28 cellular contexts compared by ENCODE assay signal in the genomic region with DNA sequence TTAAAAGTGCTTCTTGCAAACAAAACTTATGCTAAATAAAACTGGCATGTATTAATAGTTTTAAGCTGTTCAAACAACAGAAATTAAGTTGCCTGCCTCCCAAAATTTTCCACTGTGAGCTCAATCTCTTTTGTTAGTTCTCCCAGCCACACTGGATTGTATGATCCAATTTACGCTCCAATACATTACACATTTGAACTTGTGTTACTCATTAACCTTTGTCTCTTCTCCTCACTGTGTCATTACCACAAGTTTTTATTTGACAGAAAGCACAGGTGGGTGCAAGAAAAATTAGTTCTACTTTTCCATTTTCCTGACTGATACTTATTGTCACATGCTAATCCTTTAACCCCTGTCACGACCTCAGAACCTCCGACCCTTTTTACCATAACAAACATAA. TPM values are rescaled to one million over a fixed set of nuclear protein-coding genes. Genes with fewer than 3 reads are reported as not detected.
DNase-seq lines count a peak whose midpoint lies in the region; ATAC-seq, FAIRE-seq and TF ChIP-seq lines count a peak whose summit lies in the region.
"Had no signal": no experiment of that assay in that cellular context is flagged by ENCODE, and none has a peak within 500 bp of the region (broad histone marks: within the 10 kb centered on the region; RNA-seq: fewer than 3 reads in every experiment).

No MANE protein-coding gene starts in this region.

- H3K4me1 Mint-ChIP-seq in progenitor cell of endocrine pancreas (ENCODE audit: low read depth), result peaks cover 17% of the 10 kb centered on the region
- H3K4me1 Mint-ChIP-seq: activated B cell treated with CpG ODN at 0.5 μM for 24 hours; activated naive CD8-positive, alpha-beta T cell treated with anti-CD3 and anti-CD28 coated beads for 36 hours had no signal

- TF ChIP-seq CTCF in progenitor cell of endocrine pancreas (IDR thresholded peaks at IDR 0.05; ENCODE audit: unreplicated experiment) (no peak), BE2C (IDR thresholded peaks at IDR 0.05; ENCODE audit: low read depth, low read length) (no peak)

- no peaks in the 10 kb centered on the region for H3K27me3 ChIP-seq in BE2C
- H3K27me3 ChIP-seq: ascending aorta, right lobe of liver, tibial nerve had no signal

- no peaks in the 10 kb centered on the region for H3K27me3 Mint-ChIP-seq in progenitor cell of endocrine pancreas
- H3K27me3 Mint-ChIP-seq: activated B cell treated with CpG ODN at 0.5 μM for 24 hours; activated naive CD8-positive, alpha-beta T cell treated with anti-CD3 and anti-CD28 coated beads for 36 hours had no signal

- H3K36me3 Mint-ChIP-seq in progenitor cell of endocrine pancreas (ENCODE audit: insufficient read depth), result peaks cover 3% of the 10 kb centered on the region

- H3K4me3 ChIP-seq in BE2C (ENCODE audit: low read depth, low read length), result no peak overlapping the region
- H3K4me3 ChIP-seq: ascending aorta, K562, right lobe of liver, tibial nerve had no signal

- H3K4me1 ChIP-seq in BE2C, result no peaks in the 10 kb centered on the region
- H3K4me1 ChIP-seq: ascending aorta, right lobe of liver had no signal

- no peaks in the 10 kb centered on the region for H3K9me3 ChIP-seq in BE2C
- H3K9me3 ChIP-seq: ascending aorta, right lobe of liver, tibial nerve had no signal

- peak; percentile 84 for FAIRE-seq in RCC 7860 (lab: Jason Lieb, UNC)
- FAIRE-seq: H1, K562, keratinocyte had no signal

- peak overlapping the region; percentile 8 for H3K27ac Mint-ChIP-seq in progenitor cell of endocrine pancreas
- H3K27ac Mint-ChIP-seq: activated B cell treated with CpG ODN at 0.5 μM for 24 hours; activated naive CD8-positive, alpha-beta T cell treated with anti-CD3 and anti-CD28 coated beads for 36 hours; activated T-helper 2 cell treated with anti-CD3 and anti-CD28 coated beads, Interferon-gamma antibody, Interleukin-2, Interleukin-4, amounts not matched to agents 10 μg/mL and 5 μg/mL and 100 μg/mL, durations not matched to agents 14 hours and 24 hours and 36 hours had no signal

- DNase-seq in RCC 7860 (ENCODE audit: low spot score) (peak; percentile 16), kidney tubule cell (ENCODE audit: low spot score) (peak; percentile 59), progenitor cell of endocrine pancreas (ENCODE audit: low spot score, unreplicated experiment) (no peak), kidney glomerular epithelial cell (lab: John Stamatoyannopoulos, UW) (no peak), BE2C (no peak)
- no peak for DNase-seq in activated effector memory CD4-positive, alpha-beta T cell treated with Interleukin-2 at 50 U/mL for 16 hours
- DNase-seq: activated B cell treated with CpG ODN at 0.5 μM for 24 hours; activated CD4-positive, alpha-beta T cell treated with anti-CD3 and anti-CD28 coated beads, Interleukin-2, amount 50 U/mL, for 48 hours; activated CD8-positive, alpha-beta memory T cell treated with anti-CD3 and anti-CD28 coated beads, Interleukin-2, amount 50 U/mL, for 48 hours; activated naive CD8-positive, alpha-beta T cell treated with anti-CD3 and anti-CD28 coated beads for 36 hours; dermis blood vessel endothelial cell; NCI-H1105 treated with DMSO at 0.1 percent for 48 hours; NCI-H2081 treated with DMSO at 0.1 percent for 48 hours; NCI-H345; NCI-H774; PC-3; right lobe of liver; Right ventricle myocardium superior; stimulated activated naive CD8-positive, alpha-beta T cell treated with anti-CD3 and anti-CD28 coated beads, Interleukin-15, Interleukin-2, amounts not matched to agents 100 U/mL and 50 U/mL, for 24 hours had no signal

- no peak overlapping the region for H3K4me3 Mint-ChIP-seq in progenitor cell of endocrine pancreas (ENCODE audit: low read depth)
- H3K4me3 Mint-ChIP-seq: activated B cell treated with CpG ODN at 0.5 μM for 24 hours; activated naive CD8-positive, alpha-beta T cell treated with anti-CD3 and anti-CD28 coated beads for 36 hours had no signal

- H3K9me3 Mint-ChIP-seq in progenitor cell of endocrine pancreas (ENCODE audit: low read depth), result peaks cover 4% of the 10 kb centered on the region
- H3K9me3 Mint-ChIP-seq: activated naive CD8-positive, alpha-beta T cell treated with anti-CD3 and anti-CD28 coated beads for 36 hours; activated T-helper 2 cell treated with anti-CD3 and anti-CD28 coated beads, Interferon-gamma antibody, Interleukin-2, Interleukin-4, amounts not matched to agents 10 μg/mL and 5 μg/mL and 100 μg/mL, durations not matched to agents 14 hours and 24 hours and 36 hours had no signal

- peak; percentile 52 for ATAC-seq in GM19043 (IDR thresholded peaks at IDR 0.05; ENCODE audit: low read depth, unreplicated experiment)
- no peak for ATAC-seq in HG03196 (IDR thresholded peaks at IDR 0.05; ENCODE audit: unreplicated experiment)
- ATAC-seq: K562; PC-3; stimulated activated naive CD8-positive, alpha-beta T cell treated with anti-CD3 and anti-CD28 coated beads, Interleukin-15, Interleukin-2, amounts not matched to agents 100 U/mL and 50 U/mL, for 24 hours had no signal

- peaks cover 23% of the 10 kb centered on the region for H3K36me3 ChIP-seq in BE2C
- H3K36me3 ChIP-seq: ascending aorta, right lobe of liver had no signal

RNA-seq across cellular contexts. Expression of a gene that starts 55.5 kb away (rescaled TPM):
- 0.14 and 0.40 TPM in 2 replicates for total RNA-seq in progenitor cell of endocrine pancreas
- polyA plus RNA-seq in BE2C (2012; ENCODE audit: insufficient read depth, insufficient read length, low read depth), result 3.8 TPM
- total RNA-seq: activated B cell treated with CpG ODN at 0.5 μM for 24 hours, K562, MCF 10A had no signal
- polyA plus RNA-seq: K562, keratinocyte had no signal

Comparison
In these comparisons a context has a peak if more than half of its experiments do, and no peak if none do; other contexts are left out.
1. DNase-seq: peak in RCC 7860 (single experiment) and kidney tubule cell (single experiment); none in progenitor cell of endocrine pancreas (single experiment), kidney glomerular epithelial cell (single experiment), BE2C (single experiment) and activated effector memory CD4-positive, alpha-beta T cell treated with Interleukin-2 at 50 U/mL for 16 hours (single experiment).